In genomic region chr9:132372177-132373095, GRCh38 we compare ENCODE assay signal across 8 cellular contexts. TPM values are rescaled to one million over a fixed set of nuclear protein-coding genes. Genes with fewer than 3 reads are reported as not detected.
DNase-seq lines count a peak whose midpoint lies in the region; ATAC-seq and TF ChIP-seq lines count a peak whose summit lies in the region.

No MANE protein-coding gene starts in this region.

- H3K27ac Mint-ChIP-seq in effector memory CD8-positive, alpha-beta T cell, result peak overlapping the region; percentile 68 to 75
- H3K27ac Mint-ChIP-seq in naive thymus-derived CD8-positive, alpha-beta T cell, result peak overlapping the region in 9 of 10 donors; percentile 0 to 91 (median 76)
- H3K27ac Mint-ChIP-seq in chondrocyte (ENCODE audit: unreplicated experiment), result no peak overlapping the region

- H3K36me3 Mint-ChIP-seq in effector memory CD8-positive, alpha-beta T cell (ENCODE audit: insufficient read depth), result peaks cover 20% of the 10 kb centered on the region
- H3K36me3 Mint-ChIP-seq in naive thymus-derived CD8-positive, alpha-beta T cell, result peaks cover 0 to 15% (median 12%) of the 10 kb centered on the region in 3 donors
- H3K36me3 Mint-ChIP-seq in chondrocyte (ENCODE audit: low read depth), result peaks cover 6% of the 10 kb centered on the region

- ATAC-seq in effector memory CD8-positive, alpha-beta T cell (replicated peaks), result no peak
- no peak for ATAC-seq in naive thymus-derived CD8-positive, alpha-beta T cell
- no peak for ATAC-seq in GM21723 (IDR thresholded peaks at IDR 0.05; ENCODE audit: unreplicated experiment)

- TF ChIP-seq CTCF in chondrocyte (IDR thresholded peaks at IDR 0.05), result no peak

- peak overlapping the region in 1 of 2 donors; percentile 5 for H3K4me3 Mint-ChIP-seq in effector memory CD8-positive, alpha-beta T cell
- peak overlapping the region in 5 of 10 donors; percentile 2 to 60 (median 52) for H3K4me3 Mint-ChIP-seq in naive thymus-derived CD8-positive, alpha-beta T cell
- H3K4me3 Mint-ChIP-seq in chondrocyte (ENCODE audit: unreplicated experiment), result no peak overlapping the region

- H3K9me3 Mint-ChIP-seq in effector memory CD8-positive, alpha-beta T cell, result no peaks in the 10 kb centered on the region
- no peaks in the 10 kb centered on the region for H3K9me3 Mint-ChIP-seq in naive thymus-derived CD8-positive, alpha-beta T cell
- H3K9me3 Mint-ChIP-seq in chondrocyte (ENCODE audit: low read depth), result no peaks in the 10 kb centered on the region

- H3K4me1 Mint-ChIP-seq in effector memory CD8-positive, alpha-beta T cell (ENCODE audit: low read depth in 2 of 2), result peaks cover 7 to 9% of the 10 kb centered on the region in 2 donors
- peaks cover 8 to 26% (median 14%) of the 10 kb centered on the region in 4 donors for H3K4me1 Mint-ChIP-seq in naive thymus-derived CD8-positive, alpha-beta T cell
- H3K4me1 Mint-ChIP-seq in chondrocyte (ENCODE audit: low read depth), result peaks cover 3% of the 10 kb centered on the region

- peak; percentile 8 for DNase-seq in DMS53 treated with DMSO at 0.1 percent for 48 hours (lab: John Stamatoyannopoulos, UW; ENCODE audit: unreplicated experiment)
- peak; percentile 51 for DNase-seq in OCI-M1 (lab: John Stamatoyannopoulos, UW)
- no peak for DNase-seq in effector memory CD8-positive, alpha-beta T cell
- no peak for DNase-seq in naive thymus-derived CD8-positive, alpha-beta T cell
- no peak for DNase-seq in NCI-H1436 treated with DMSO at 0.1 percent for 48 hours (lab: John Stamatoyannopoulos, UW)
- DNase-seq in chondrocyte (ENCODE audit: low spot score), result no peak
- no peak for DNase-seq in NCI-H2227 treated with DMSO at 0.1 percent for 48 hours (lab: John Stamatoyannopoulos, UW)

- POLR2A ChIA-PET in naive thymus-derived CD8-positive, alpha-beta T cell (lab: Charles Lee), result interaction anchor here (0.7 to 2.0 kb wide), 3 partner anchors 13 to 736 kb away, joined by 3 to 13 read pairs (median 4); partner anchors contain the start of gene SETX

- no peaks in the 10 kb centered on the region for H3K27me3 Mint-ChIP-seq in effector memory CD8-positive, alpha-beta T cell
- H3K27me3 Mint-ChIP-seq in naive thymus-derived CD8-positive, alpha-beta T cell, result peaks cover 0 to 1% (median 0%) of the 10 kb centered on the region in 5 donors
- H3K27me3 Mint-ChIP-seq in chondrocyte (ENCODE audit: low read depth), result no peaks in the 10 kb centered on the region

RNA-seq across cellular contexts. Expression of gene SETX, which starts 17.6 kb away (rescaled TPM):
- total RNA-seq in naive thymus-derived CD8-positive, alpha-beta T cell, result 10 to 100 TPM; 80.5 to 84.8 TPM
- polyA plus RNA-seq in naive thymus-derived CD8-positive, alpha-beta T cell, result 10 to 100 TPM; 21.4 to 29.1 (median 25.9) TPM
- 40.0 to 44.7 TPM (median 42.5 TPM) in 3 replicates for total RNA-seq in chondrocyte

RNA-seq across cellular contexts. Expression of gene TTF1, which starts 34.2 kb away (rescaled TPM):
- 10 to 100 TPM; 20.9 to 22.8 TPM for total RNA-seq in naive thymus-derived CD8-positive, alpha-beta T cell
- polyA plus RNA-seq in naive thymus-derived CD8-positive, alpha-beta T cell, result 1 to 10 TPM; 5.7 to 7.1 (median 5.9) TPM
- total RNA-seq in chondrocyte, result 7.1 to 10.7 TPM (median 8.9 TPM) in 3 replicates

RNA-seq across cellular contexts. Expression of gene CFAP77, which starts 37.6 kb away (rescaled TPM):
- total RNA-seq in naive thymus-derived CD8-positive, alpha-beta T cell, result not detected
- polyA plus RNA-seq in naive thymus-derived CD8-positive, alpha-beta T cell, result not detected
- 0.47 to 0.74 TPM (median 0.63 TPM) in 3 replicates for total RNA-seq in chondrocyte

Comparison
In these comparisons a context has a peak if more than half of its experiments do, and no peak if none do; other contexts are left out.
1. DNase-seq: peak in DMS53 treated with DMSO at 0.1 percent for 48 hours (single experiment) and OCI-M1 (single experiment); none in effector memory CD8-positive, alpha-beta T cell (0 of 3), naive thymus-derived CD8-positive, alpha-beta T cell (0 of 10), NCI-H1436 treated with DMSO at 0.1 percent for 48 hours (single experiment), chondrocyte (single experiment) and NCI-H2227 treated with DMSO at 0.1 percent for 48 hours (single experiment).